Comparison of ENCODE assay signal across 28 cellular contexts in genomic region chr9:82334286-82334685, GRCh38.
A peak's percentile ranks its signal among the peaks of the same experiment; 100 is the strongest.
DNase-seq lines count a peak whose midpoint lies in the region; ATAC-seq, FAIRE-seq and TF ChIP-seq lines count a peak whose summit lies in the region.
"Had no signal": no experiment of that assay in that cellular context is flagged by ENCODE, and none has a peak within 500 bp of the region (broad histone marks: within the 10 kb centered on the region; RNA-seq: fewer than 3 reads in every experiment).

No MANE protein-coding gene starts in this region.

- H3K4me3 ChIP-seq in HFF-Myc (replicated peaks; ENCODE audit: low read depth, low read length) (no peak overlapping the region), bronchial epithelial cell (ENCODE audit: low read depth, low read length) (no peak overlapping the region), transverse colon (no peak overlapping the region), heart left ventricle (no peak overlapping the region)
- H3K4me3 ChIP-seq: BLaER1 treated with 17β-estradiol and CSF1 and Interleukin-3, amounts not matched to agents 10 nM and 100 nM; gastrocnemius medialis; K562; suprapubic skin had no signal

- ATAC-seq in heart left ventricle, result no peak
- no peak for ATAC-seq in HG02884 (IDR thresholded peaks at IDR 0.05; ENCODE audit: unreplicated experiment)
- ATAC-seq in activated T-cell treated with anti-CD3 and anti-CD28 coated beads, Interleukin-2, amount 50 U/mL, for 4 hours, result no peak
- ATAC-seq: activated CD8-positive, alpha-beta T cell treated with anti-CD3 and anti-CD28 coated beads for 36 hours; gastrocnemius medialis; HCT116; K562; natural killer cell had no signal

- in situ Hi-C loops in transverse colon (cut with MboI; ENCODE audit: low pct_ligation_motif_present in 1 of 4, low pct_unique_long_range_greater_than_20kb in 1 of 4, low sequenced_read_pairs in 3 of 4), result no loop called here

- intact Hi-C loops in transverse colon (cut with DNase I; ENCODE audit: low total_unique reads) (no loop called here), heart left ventricle (cut with DNase I) (no loop called here)

- TF ChIP-seq POLR2A in transverse colon (IDR thresholded peaks at IDR 0.05), result no peak
- TF ChIP-seq POLR2A in heart left ventricle (IDR thresholded peaks at IDR 0.05), result no peak

- H3K4me1 Mint-ChIP-seq in activated T-cell treated with anti-CD3 and anti-CD28 coated beads, Interleukin-2, amount 50 U/mL, for 4 hours (ENCODE audit: low read depth), result no peaks in the 10 kb centered on the region
- H3K4me1 Mint-ChIP-seq: natural killer cell had no signal

- FAIRE-seq in bronchial epithelial cell (lab: Jason Lieb, UNC), result no peak
- FAIRE-seq: endometrium, GM12891, K562 had no signal

- DNase-seq in AG08395 (ENCODE audit: low spot score) (peak; percentile 55), HFF-Myc (ENCODE audit: extremely low read depth, low read depth) (peak; percentile 19), bronchial epithelial cell (ENCODE audit: low read depth) (peak; percentile 48), glomerular visceral epithelial cell (ENCODE audit: extremely low spot score) (peak; percentile 2), transverse colon (no peak), heart left ventricle (no peak)
- DNase-seq in activated T-cell treated with anti-CD3 and anti-CD28 coated beads, Interleukin-2, amount 50 U/mL, for 4 hours, result no peak
- DNase-seq: activated CD4-positive, CD25-positive, alpha-beta regulatory T cell treated with anti-CD3 and anti-CD28 coated beads, Interleukin-2, amount 50 U/mL, for 72 hours; activated CD8-positive, alpha-beta T cell treated with anti-CD3 and anti-CD28 coated beads for 36 hours; activated T-cell treated with anti-CD3 and anti-CD28 coated beads for 4 hours; amniotic stem cell; COR-L47; DMS79; gastrocnemius medialis; hypothalamus; natural killer cell; NCI-H1436 treated with DMSO at 0.1 percent for 48 hours; NCI-H524 treated with DMSO at 0.1 percent for 48 hours; retina; T-helper 1 cell had no signal

- H3K27me3 ChIP-seq in bronchial epithelial cell (ENCODE audit: control insufficient read depth, insufficient read depth, low read length) (no peaks in the 10 kb centered on the region), transverse colon (no peaks in the 10 kb centered on the region), heart left ventricle (no peaks in the 10 kb centered on the region)
- H3K27me3 ChIP-seq: BLaER1 treated with 17β-estradiol and CSF1 and Interleukin-3, amounts not matched to agents 10 nM and 100 nM; gastrocnemius medialis; suprapubic skin had no signal

- H3K36me3 ChIP-seq in bronchial epithelial cell (ENCODE audit: control insufficient read depth, insufficient read depth, low read length) (no peaks in the 10 kb centered on the region), transverse colon (no peaks in the 10 kb centered on the region), heart left ventricle (no peaks in the 10 kb centered on the region)
- H3K36me3 ChIP-seq: BLaER1 treated with 17β-estradiol and CSF1 and Interleukin-3, amounts not matched to agents 10 nM and 100 nM; gastrocnemius medialis; suprapubic skin had no signal

- no peaks in the 10 kb centered on the region for H3K27me3 Mint-ChIP-seq in activated T-cell treated with anti-CD3 and anti-CD28 coated beads, Interleukin-2, amount 50 U/mL, for 4 hours (ENCODE audit: low read depth)
- H3K27me3 Mint-ChIP-seq: activated CD8-positive, alpha-beta T cell treated with anti-CD3 and anti-CD28 coated beads for 36 hours; dendritic cell treated with granulocyte-macrophage colony-stimulating factor and Interleukin-4, amounts not matched to agents 40 ng/mL and 50 ng/mL, for 4 days had no signal

- peaks cover 3% of the 10 kb centered on the region for H3K9me3 Mint-ChIP-seq in activated T-cell treated with anti-CD3 and anti-CD28 coated beads, Interleukin-2, amount 50 U/mL, for 4 hours
- H3K9me3 Mint-ChIP-seq: activated CD8-positive, alpha-beta T cell treated with anti-CD3 and anti-CD28 coated beads for 36 hours had no signal

- H3K4me3 Mint-ChIP-seq in activated T-cell treated with anti-CD3 and anti-CD28 coated beads, Interleukin-2, amount 50 U/mL, for 4 hours, result no peak overlapping the region
- H3K4me3 Mint-ChIP-seq: activated CD8-positive, alpha-beta T cell treated with anti-CD3 and anti-CD28 coated beads for 36 hours; dendritic cell treated with granulocyte-macrophage colony-stimulating factor and Interleukin-4, amounts not matched to agents 40 ng/mL and 50 ng/mL, for 4 days; natural killer cell had no signal

- H3K4me1 ChIP-seq in transverse colon, result no peaks in the 10 kb centered on the region
- H3K4me1 ChIP-seq in heart left ventricle, result peaks cover 0 to 8% (median 0%) of the 10 kb centered on the region in 12 donors
- H3K4me1 ChIP-seq: suprapubic skin had no signal

- no peaks in the 10 kb centered on the region for H3K9me3 ChIP-seq in transverse colon
- H3K9me3 ChIP-seq in heart left ventricle, result no peaks in the 10 kb centered on the region
- H3K9me3 ChIP-seq: BLaER1 treated with 17β-estradiol and CSF1 and Interleukin-3, amounts not matched to agents 10 nM and 100 nM; gastrocnemius medialis; suprapubic skin had no signal

- no peak for TF ChIP-seq EP300 in transverse colon (IDR thresholded peaks at IDR 0.05; ENCODE audit: low read depth)

- H3K36me3 Mint-ChIP-seq in activated T-cell treated with anti-CD3 and anti-CD28 coated beads, Interleukin-2, amount 50 U/mL, for 4 hours (ENCODE audit: insufficient read depth), result no peaks in the 10 kb centered on the region

- H3K27ac ChIP-seq in transverse colon (no peak overlapping the region), heart left ventricle (no peak overlapping the region)
- H3K27ac ChIP-seq: BLaER1 treated with 17β-estradiol and CSF1 and Interleukin-3, amounts not matched to agents 10 nM and 100 nM; gastrocnemius medialis; suprapubic skin had no signal

- TF ChIP-seq CTCF in HFF-Myc (IDR thresholded peaks at IDR 0.05; ENCODE audit: low read depth, low read length, missing control alignments), result no peak
- no peak for TF ChIP-seq CTCF in bronchial epithelial cell (IDR thresholded peaks at IDR 0.05; ENCODE audit: insufficient read depth, low read length, severe bottlenecking)
- TF ChIP-seq CTCF in transverse colon (IDR thresholded peaks at IDR 0.05), result no peak
- no peak for TF ChIP-seq CTCF in heart left ventricle (IDR thresholded peaks at IDR 0.05)

Comparison
In these comparisons a context has a peak if more than half of its experiments do, and no peak if none do; other contexts are left out.
1. DNase-seq: peak in AG08395 (single experiment), HFF-Myc (single experiment), bronchial epithelial cell (single experiment) and glomerular visceral epithelial cell (single experiment); none in transverse colon (single experiment), heart left ventricle (0 of 5) and activated T-cell treated with anti-CD3 and anti-CD28 coated beads, Interleukin-2, amount 50 U/mL, for 4 hours (single experiment).